ENCODE assay signal across 1 cellular context in the genomic region with DNA sequence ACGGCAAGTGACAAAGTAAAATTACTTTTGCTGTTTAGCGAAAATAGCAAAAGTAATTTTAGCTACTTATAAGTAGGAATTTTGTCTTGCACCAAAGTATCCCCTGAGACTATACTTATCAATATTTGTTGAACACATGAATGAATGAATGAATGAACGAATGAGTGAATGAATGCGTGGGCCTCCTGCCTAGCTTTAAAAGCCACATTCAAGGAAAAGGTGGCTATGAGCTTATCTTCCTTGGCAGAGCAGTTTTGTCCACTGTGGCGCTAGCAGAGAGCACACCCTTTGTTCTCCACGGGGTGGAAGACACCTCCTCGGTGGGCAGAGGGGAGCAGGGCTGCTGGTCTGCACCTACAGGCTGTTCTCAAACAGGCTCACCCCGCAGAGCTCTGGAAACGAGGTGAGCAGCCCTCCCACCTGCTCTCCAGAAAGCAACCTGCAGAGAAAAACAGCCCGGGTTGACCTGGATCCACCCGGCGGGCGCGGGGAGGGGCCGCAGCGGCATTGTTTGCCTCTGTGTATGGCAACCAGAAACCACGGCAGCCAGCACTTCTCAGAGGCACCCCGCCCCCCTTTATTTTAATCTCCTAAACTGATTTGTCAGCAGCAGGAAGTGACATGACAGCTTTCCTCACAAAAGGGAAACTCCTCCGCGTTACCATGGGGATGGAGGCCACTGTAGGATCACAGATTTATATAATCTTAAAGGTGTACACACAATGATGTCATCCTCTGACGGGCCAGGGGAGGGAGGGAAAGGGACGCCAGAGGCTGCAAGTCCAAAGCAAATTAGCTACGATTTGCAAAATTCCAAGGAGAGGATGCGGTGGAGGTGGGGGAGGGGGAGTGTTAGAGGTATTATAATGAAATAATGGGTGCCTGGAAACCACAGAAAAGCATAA.
A peak's percentile ranks its signal among the peaks of the same experiment; 100 is the strongest.
TF ChIP-seq lines count a peak whose summit lies in the region.

No MANE protein-coding gene starts in this region.

TF ChIP-seq in K562, 482 proteins besides CTCF, POLR2A, EP300 and RAD21 (continued from another document and continues in another):
- TF ChIP-seq GATAD2A (IDR thresholded peaks at IDR 0.05): no peak
- TF ChIP-seq, protein P1, sequence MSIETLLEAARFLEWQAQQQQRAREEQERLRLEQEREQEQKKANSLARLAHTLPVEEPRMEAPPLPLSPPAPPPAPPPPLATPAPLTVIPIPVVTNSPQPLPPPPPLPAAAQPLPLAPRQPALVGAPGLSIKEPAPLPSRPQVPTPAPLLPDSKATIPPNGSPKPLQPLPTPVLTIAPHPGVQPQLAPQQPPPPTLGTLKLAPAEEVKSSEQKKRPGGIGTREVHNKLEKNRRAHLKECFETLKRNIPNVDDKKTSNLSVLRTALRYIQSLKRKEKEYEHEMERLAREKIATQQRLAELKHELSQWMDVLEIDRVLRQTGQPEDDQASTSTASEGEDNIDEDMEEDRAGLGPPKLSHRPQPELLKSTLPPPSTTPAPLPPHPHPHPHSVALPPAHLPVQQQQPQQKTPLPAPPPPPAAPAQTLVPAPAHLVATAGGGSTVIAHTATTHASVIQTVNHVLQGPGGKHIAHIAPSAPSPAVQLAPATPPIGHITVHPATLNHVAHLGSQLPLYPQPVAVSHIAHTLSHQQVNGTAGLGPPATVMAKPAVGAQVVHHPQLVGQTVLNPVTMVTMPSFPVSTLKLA (conservative IDR thresholded peaks at IDR 0.05): peak; percentile 21 to 71; a peak in 3 of 4 replicates
- TF ChIP-seq MAZ (CRISPR knock-in tag; conservative IDR thresholded peaks at IDR 0.05 in 1 of 2, IDR thresholded peaks at IDR 0.05 in 1 of 2): peak; percentile 53 to 76; a peak in 3 of 4 replicates
- no peak for TF ChIP-seq MCM2 (IDR thresholded peaks at IDR 0.05; ENCODE audit: low read depth)
- TF ChIP-seq ZNF583 (CRISPR knock-in tag; IDR thresholded peaks at IDR 0.05): peak; percentile 46; the same call in 1 of the 2 replicates
- peak; percentile 97 for TF ChIP-seq ETV1 (tag; conservative IDR thresholded peaks at IDR 0.05; ENCODE audit: low read depth)
- TF ChIP-seq, protein P2, sequence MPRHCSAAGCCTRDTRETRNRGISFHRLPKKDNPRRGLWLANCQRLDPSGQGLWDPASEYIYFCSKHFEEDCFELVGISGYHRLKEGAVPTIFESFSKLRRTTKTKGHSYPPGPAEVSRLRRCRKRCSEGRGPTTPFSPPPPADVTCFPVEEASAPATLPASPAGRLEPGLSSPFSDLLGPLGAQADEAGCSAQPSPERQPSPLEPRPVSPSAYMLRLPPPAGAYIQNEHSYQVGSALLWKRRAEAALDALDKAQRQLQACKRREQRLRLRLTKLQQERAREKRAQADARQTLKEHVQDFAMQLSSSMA (CRISPR knock-in tag; IDR thresholded peaks at IDR 0.05): no peak
- no peak for TF ChIP-seq ATF6 (CRISPR knock-in tag; IDR thresholded peaks at IDR 0.05)
- TF ChIP-seq, protein P3, sequence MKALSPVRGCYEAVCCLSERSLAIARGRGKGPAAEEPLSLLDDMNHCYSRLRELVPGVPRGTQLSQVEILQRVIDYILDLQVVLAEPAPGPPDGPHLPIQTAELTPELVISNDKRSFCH (CRISPR knock-in tag; IDR thresholded peaks at IDR 0.05): no peak
- TF ChIP-seq, protein P3 (tag; IDR thresholded peaks at IDR 0.05): no peak
- no peak for TF ChIP-seq ZNF282 (CRISPR knock-in tag; IDR thresholded peaks at IDR 0.05)
- no peak for TF ChIP-seq RFX7 (CRISPR knock-in tag; IDR thresholded peaks at IDR 0.05)
- TF ChIP-seq CEBPZ (IDR thresholded peaks at IDR 0.05; ENCODE audit: borderline replicate concordance, low read depth, low read length): no peak
- TF ChIP-seq HMG20A (CRISPR knock-in tag; conservative IDR thresholded peaks at IDR 0.05): no peak
- 0 out of 2 replicates have a peak, but pooled peaks have one; percentile 31 for TF ChIP-seq ZNF395 (CRISPR knock-in tag; IDR thresholded peaks at IDR 0.05)
- no peak for TF ChIP-seq HSF4 (CRISPR knock-in tag; IDR thresholded peaks at IDR 0.05; ENCODE audit: borderline replicate concordance)
- no peak for TF ChIP-seq HNRNPH1 (optimal IDR thresholded peaks at IDR 0.05; ENCODE audit: low read depth, low read length)
- TF ChIP-seq, protein P4, sequence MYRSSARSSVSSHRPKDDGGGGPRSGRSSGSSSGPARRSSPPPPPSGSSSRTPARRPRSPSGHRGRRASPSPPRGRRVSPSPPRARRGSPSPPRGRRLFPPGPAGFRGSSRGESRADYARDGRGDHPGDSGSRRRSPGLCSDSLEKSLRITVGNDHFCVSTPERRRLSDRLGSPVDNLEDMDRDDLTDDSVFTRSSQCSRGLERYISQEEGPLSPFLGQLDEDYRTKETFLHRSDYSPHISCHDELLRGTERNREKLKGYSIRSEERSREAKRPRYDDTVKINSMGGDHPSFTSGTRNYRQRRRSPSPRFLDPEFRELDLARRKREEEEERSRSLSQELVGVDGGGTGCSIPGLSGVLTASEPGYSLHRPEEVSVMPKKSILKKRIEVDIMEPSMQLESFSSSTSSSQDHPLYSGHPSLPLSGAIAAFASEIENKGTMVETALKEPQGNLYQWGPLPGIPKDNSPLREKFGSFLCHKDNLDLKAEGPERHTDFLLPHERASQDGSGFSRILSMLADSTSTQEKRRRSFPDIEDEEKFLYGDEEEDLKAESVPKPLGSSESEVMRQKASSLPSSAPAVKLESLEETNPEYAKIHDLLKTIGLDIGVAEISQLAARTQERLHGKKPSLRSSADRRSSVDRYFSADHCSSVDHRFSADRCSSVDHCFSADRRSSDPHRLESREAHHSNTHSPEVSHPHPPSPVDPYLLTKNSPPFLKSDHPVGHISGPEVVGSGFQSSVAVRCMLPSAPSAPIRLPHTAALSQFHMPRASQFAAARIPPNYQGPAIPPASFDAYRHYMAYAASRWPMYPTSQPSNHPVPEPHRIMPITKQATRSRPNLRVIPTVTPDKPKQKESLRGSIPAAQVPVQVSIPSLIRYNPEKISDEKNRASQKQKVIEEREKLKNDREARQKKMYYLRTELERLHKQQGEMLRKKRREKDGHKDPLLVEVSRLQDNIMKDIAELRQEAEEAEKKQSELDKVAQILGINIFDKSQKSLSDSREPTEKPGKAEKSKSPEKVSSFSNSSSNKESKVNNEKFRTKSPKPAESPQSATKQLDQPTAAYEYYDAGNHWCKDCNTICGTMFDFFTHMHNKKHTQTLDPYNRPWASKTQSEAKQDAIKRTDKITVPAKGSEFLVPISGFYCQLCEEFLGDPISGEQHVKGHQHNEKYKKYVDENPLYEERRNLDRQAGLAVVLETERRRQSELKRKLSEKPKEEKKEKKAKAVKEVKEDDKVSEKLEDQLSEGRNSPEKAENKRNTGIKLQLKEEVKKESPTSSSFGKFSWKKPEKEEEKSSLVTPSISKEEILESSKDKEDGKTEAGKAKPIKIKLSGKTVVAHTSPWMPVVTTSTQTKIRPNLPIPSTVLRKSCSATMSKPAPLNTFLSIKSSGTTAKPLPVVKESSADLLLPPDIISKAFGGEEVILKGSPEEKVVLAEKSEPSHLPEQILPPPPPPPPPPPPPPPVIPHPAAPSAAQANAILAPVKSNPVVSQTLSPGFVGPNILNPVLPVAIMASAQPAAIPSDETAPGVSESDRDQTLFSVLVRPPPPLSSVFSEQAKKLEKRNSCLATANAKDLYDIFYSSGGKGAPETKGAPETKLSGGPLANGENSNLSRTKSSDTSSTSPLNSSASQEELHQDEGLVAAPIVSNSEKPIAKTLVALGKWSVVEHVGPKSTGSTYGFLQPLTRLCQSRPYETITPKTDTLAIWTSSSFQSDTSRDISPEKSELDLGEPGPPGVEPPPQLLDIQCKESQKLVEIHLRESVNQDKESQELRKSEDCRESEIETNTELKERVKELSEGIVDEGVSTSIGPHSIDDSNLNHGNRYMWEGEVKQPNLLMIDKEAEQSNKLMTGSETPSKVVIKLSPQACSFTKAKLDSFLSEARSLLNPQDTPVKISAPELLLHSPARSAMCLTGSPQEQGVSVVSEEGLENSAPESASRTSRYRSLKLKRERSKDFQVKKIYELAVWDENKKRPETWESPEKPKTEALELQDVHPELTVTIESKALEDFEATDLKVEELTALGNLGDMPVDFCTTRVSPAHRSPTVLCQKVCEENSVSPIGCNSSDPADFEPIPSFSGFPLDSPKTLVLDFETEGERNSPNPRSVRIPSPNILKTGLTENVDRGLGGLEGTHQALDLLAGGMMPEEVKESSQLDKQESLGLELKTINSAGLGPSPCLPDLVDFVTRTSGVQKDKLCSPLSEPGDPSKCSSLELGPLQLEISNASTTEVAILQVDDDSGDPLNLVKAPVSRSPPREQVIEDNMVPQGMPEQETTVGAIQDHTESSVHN (IDR thresholded peaks at IDR 0.05; ENCODE audit: borderline replicate concordance in 1 of 2, low read depth in 1 of 2): peak in 1 of 2 experiments; percentile 93; a peak in 2 of 4 replicates
- no peak for TF ChIP-seq SMARCA5 (IDR thresholded peaks at IDR 0.05)
- TF ChIP-seq ZNF224 (CRISPR knock-in tag; IDR thresholded peaks at IDR 0.05): no peak
- peak; percentile 56 to 66 for TF ChIP-seq FOXK2 (conservative IDR thresholded peaks at IDR 0.05 in 1 of 2, IDR thresholded peaks at IDR 0.05 in 1 of 2; ENCODE audit: low read depth in 2 of 2)
- no peak for TF ChIP-seq RREB1 (CRISPR knock-in tag; IDR thresholded peaks at IDR 0.05)
